ENCODE assay signal across 2 cellular contexts in the genomic region with DNA sequence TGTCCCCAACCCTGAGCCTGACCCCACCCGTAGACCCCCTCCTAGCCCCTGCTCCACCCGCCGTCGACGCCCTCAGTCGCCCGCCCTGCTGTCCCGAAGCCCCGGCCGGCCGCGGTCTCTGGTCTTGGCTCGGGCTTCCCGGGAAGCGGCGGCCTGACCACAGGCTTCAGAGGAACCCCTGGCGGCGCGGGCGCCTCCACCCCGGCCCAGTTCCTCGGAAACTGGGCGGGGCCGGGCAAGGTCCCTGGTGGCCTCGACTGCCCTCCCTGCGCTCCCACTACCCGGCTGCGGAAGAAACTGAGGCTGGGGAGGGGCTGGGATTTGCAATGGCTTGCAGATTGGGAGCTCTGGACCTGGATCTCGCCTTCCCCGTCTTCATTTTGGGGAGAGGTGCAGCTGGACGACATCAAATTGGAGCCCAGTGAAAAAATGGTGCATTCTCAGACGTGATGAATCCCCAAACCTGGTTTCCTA.
A peak's percentile ranks its signal among the peaks of the same experiment; 100 is the strongest.
TF ChIP-seq lines count a peak whose summit lies in the region.

No MANE protein-coding gene starts in this region.

TF ChIP-seq in WTC11, 78 proteins besides CTCF, POLR2A, EP300 and RAD21:
- TF ChIP-seq, protein P1, sequence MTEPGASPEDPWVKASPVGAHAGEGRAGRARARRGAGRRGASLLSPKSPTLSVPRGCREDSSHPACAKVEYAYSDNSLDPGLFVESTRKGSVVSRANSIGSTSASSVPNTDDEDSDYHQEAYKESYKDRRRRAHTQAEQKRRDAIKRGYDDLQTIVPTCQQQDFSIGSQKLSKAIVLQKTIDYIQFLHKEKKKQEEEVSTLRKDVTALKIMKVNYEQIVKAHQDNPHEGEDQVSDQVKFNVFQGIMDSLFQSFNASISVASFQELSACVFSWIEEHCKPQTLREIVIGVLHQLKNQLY (CRISPR knock-in tag; IDR thresholded peaks at IDR 0.05) = no peak
- TF ChIP-seq, protein P2, sequence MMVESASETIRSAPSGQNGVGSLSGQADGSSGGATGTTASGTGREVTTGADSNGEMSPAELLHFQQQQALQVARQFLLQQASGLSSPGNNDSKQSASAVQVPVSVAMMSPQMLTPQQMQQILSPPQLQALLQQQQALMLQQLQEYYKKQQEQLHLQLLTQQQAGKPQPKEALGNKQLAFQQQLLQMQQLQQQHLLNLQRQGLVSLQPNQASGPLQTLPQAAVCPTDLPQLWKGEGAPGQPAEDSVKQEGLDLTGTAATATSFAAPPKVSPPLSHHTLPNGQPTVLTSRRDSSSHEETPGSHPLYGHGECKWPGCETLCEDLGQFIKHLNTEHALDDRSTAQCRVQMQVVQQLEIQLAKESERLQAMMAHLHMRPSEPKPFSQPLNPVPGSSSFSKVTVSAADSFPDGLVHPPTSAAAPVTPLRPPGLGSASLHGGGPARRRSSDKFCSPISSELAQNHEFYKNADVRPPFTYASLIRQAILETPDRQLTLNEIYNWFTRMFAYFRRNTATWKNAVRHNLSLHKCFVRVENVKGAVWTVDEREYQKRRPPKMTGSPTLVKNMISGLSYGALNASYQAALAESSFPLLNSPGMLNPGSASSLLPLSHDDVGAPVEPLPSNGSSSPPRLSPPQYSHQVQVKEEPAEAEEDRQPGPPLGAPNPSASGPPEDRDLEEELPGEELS (CRISPR knock-in tag; IDR thresholded peaks at IDR 0.05) = 0 out of 2 replicates have a peak, but pooled peaks have one; percentile 17
- TF ChIP-seq JUN (CRISPR knock-in tag; IDR thresholded peaks at IDR 0.05) (0 out of 2 replicates have a peak, but pooled peaks have one; percentile 32), NR1H2 (CRISPR knock-in tag; IDR thresholded peaks at IDR 0.05) (0 out of 2 replicates have a peak, but pooled peaks have one; percentile 2)

TF ChIP-seq in endothelial cell of umbilical vein, 7 proteins besides CTCF, POLR2A, EP300 and RAD21:
- no peak for TF ChIP-seq JUN (IDR thresholded peaks at IDR 0.05; ENCODE audit: borderline replicate concordance, insufficient read depth, insufficient read length, low read depth)
- TF ChIP-seq GATA2 (IDR thresholded peaks at IDR 0.05; ENCODE audit: insufficient read depth, insufficient read length, low read depth, low read length) = no peak
- no peak for TF ChIP-seq EZH2 (IDR thresholded peaks at IDR 0.05; ENCODE audit: borderline replicate concordance, low read depth, low read length, severe bottlenecking)
- TF ChIP-seq MYC (IDR thresholded peaks at IDR 0.05; ENCODE audit: low read depth, low read length) = no peak
- TF ChIP-seq POLR2AphosphoS5 (IDR thresholded peaks at IDR 0.05; ENCODE audit: insufficient read depth, low read depth, low read length) = no peak
- no peak for TF ChIP-seq FOS (IDR thresholded peaks at IDR 0.05; ENCODE audit: borderline replicate concordance, insufficient read depth, low read length)
- TF ChIP-seq, protein P3, sequence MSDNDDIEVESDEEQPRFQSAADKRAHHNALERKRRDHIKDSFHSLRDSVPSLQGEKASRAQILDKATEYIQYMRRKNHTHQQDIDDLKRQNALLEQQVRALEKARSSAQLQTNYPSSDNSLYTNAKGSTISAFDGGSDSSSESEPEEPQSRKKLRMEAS (IDR thresholded peaks at IDR 0.05; ENCODE audit: insufficient read depth, insufficient read length) = no peak
